In genomic region chr12:48977290-48978281, GRCh38 we compare ENCODE assay signal across 9 cellular contexts. TPM values are rescaled to one million over a fixed set of nuclear protein-coding genes. Genes with fewer than 3 reads are reported as not detected.
DNase-seq lines count a peak whose midpoint lies in the region; ATAC-seq and TF ChIP-seq lines count a peak whose summit lies in the region.
"Had no signal": no experiment of that assay in that cellular context is flagged by ENCODE, and none has a peak within 500 bp of the region (broad histone marks: within the 10 kb centered on the region; RNA-seq: fewer than 3 reads in every experiment).

No MANE protein-coding gene starts in this region.

- H3K27ac ChIP-seq in lower lobe of right lung, result no peak overlapping the region

- DNase-seq in NCI-H82 (lab: John Stamatoyannopoulos, UW), result peak; percentile 79
- DNase-seq in NCI-H82 treated with DMSO at 0.1 percent for 48 hours (lab: John Stamatoyannopoulos, UW; ENCODE audit: unreplicated experiment), result no peak
- DNase-seq in HT-29 (ENCODE audit: low spot score), result peak; percentile 54
- DNase-seq in T47D (ENCODE audit: low read depth in 1 of 2, low spot score in 1 of 2), result peak; percentile 69 to 83
- DNase-seq in lower lobe of right lung, result peak; percentile 83
- peak; percentile 92 for DNase-seq in stimulated activated CD8-positive, alpha-beta memory T cell treated with anti-CD3 and anti-CD28 coated beads, Interleukin-4, amount 100 ng/mL, for 48 hours
- no peak for DNase-seq in COLO829 (ENCODE audit: low spot score)

- H3K27me3 ChIP-seq in lower lobe of right lung (ENCODE audit: low read depth), result peaks cover 94% of the 10 kb centered on the region

- TF ChIP-seq CTCF in WI38 (IDR thresholded peaks at IDR 0.05; ENCODE audit: low read depth, low read length) (peak; percentile 59), lower lobe of right lung (IDR thresholded peaks at IDR 0.05) (peak; percentile 73)

- H3K36me3 ChIP-seq in lower lobe of right lung, result no peaks in the 10 kb centered on the region

- intact Hi-C loops in lower lobe of right lung (cut with DNase I), result no loop called here

- peaks cover 44% of the 10 kb centered on the region for H3K4me1 ChIP-seq in lower lobe of right lung

- in situ Hi-C loops in T47D (cut with HindIII; ENCODE audit: low pct_unique_long_range_greater_than_20kb, low sequenced_read_pairs), result no loop called here

- no peak overlapping the region for H3K4me3 ChIP-seq in WI38 (ENCODE audit: low read depth, low read length)
- peak overlapping the region; percentile 51 for H3K4me3 ChIP-seq in lower lobe of right lung

- no peaks in the 10 kb centered on the region for H3K9me3 ChIP-seq in lower lobe of right lung

- peak; percentile 77 to 78 for ATAC-seq in lower lobe of right lung

RNA-seq across cellular contexts. Expression of gene WNT1, which starts 0.5 kb away (rescaled TPM):
- total RNA-seq in HT-29 (2014; rRNA removed; shearing (Covaris generic)), result not detected in 2 replicates
- total RNA-seq in lower lobe of right lung, result not detected
- total RNA-seq: lower leg skin had no signal

RNA-seq across cellular contexts. Expression of gene WNT10B, which starts 6.1 kb away (rescaled TPM):
- total RNA-seq in HT-29 (2014; rRNA removed; shearing (Covaris generic)), result 0.16 and 0.71 TPM in 2 replicates
- total RNA-seq in lower lobe of right lung, result 0.77 TPM

RNA-seq across cellular contexts. Expression of gene ARF3, which starts 20.3 kb away (rescaled TPM):
- 76.3 and 76.9 TPM in 2 replicates for total RNA-seq in HT-29 (2014; rRNA removed; shearing (Covaris generic))
- 155 TPM for total RNA-seq in lower lobe of right lung

RNA-seq across cellular contexts. Expression of gene DDN, which starts 21.6 kb away (rescaled TPM):
- 0.66 and 0.83 TPM in 2 replicates for total RNA-seq in HT-29 (2014; rRNA removed; shearing (Covaris generic))
- not detected for total RNA-seq in lower lobe of right lung

RNA-seq across cellular contexts. Expression of gene PRKAG1, which starts 41.0 kb away (rescaled TPM):
- 38.4 and 50.4 TPM in 2 replicates for total RNA-seq in HT-29 (2014; rRNA removed; shearing (Covaris generic))
- total RNA-seq in lower lobe of right lung, result 49.2 TPM

Comparison
In these comparisons a context has a peak if more than half of its experiments do, and no peak if none do; other contexts are left out.
1. DNase-seq: peak in NCI-H82 (single experiment), HT-29 (single experiment), T47D (2 of 2), lower lobe of right lung (single experiment) and stimulated activated CD8-positive, alpha-beta memory T cell treated with anti-CD3 and anti-CD28 coated beads, Interleukin-4, amount 100 ng/mL, for 48 hours (single experiment); none in NCI-H82 treated with DMSO at 0.1 percent for 48 hours (single experiment) and COLO829 (single experiment).